Comparison of ENCODE assay signal across 1 cellular context in genomic region chr1:210291088-210291487, GRCh38.
TF ChIP-seq lines count a peak whose summit lies in the region.

No MANE protein-coding gene starts in this region.

TF ChIP-seq in HEK293, 187 proteins besides CTCF, POLR2A, EP300 and RAD21:
- TF ChIP-seq FEZF1 (tag by site-specific recombination; IDR thresholded peaks at IDR 0.05) (peak; percentile 66), ZNF692 (tag by site-specific recombination; IDR thresholded peaks at IDR 0.05) (0 out of 2 replicates have a peak, but pooled peaks have one; percentile 4), MZF1 (tag by site-specific recombination; IDR thresholded peaks at IDR 0.05; ENCODE audit: borderline replicate concordance) (no peak), ZNF133 (tag by site-specific recombination; IDR thresholded peaks at IDR 0.05) (no peak), ZFHX2 (tag by site-specific recombination; conservative IDR thresholded peaks at IDR 0.05) (peak; percentile 45), PRDM6 (tag by site-specific recombination; IDR thresholded peaks at IDR 0.05) (peak; percentile 26; the same call in 1 of the 2 replicates), ZNF280D (tag by site-specific recombination; IDR thresholded peaks at IDR 0.05) (no peak)
- TF ChIP-seq, protein P1, sequence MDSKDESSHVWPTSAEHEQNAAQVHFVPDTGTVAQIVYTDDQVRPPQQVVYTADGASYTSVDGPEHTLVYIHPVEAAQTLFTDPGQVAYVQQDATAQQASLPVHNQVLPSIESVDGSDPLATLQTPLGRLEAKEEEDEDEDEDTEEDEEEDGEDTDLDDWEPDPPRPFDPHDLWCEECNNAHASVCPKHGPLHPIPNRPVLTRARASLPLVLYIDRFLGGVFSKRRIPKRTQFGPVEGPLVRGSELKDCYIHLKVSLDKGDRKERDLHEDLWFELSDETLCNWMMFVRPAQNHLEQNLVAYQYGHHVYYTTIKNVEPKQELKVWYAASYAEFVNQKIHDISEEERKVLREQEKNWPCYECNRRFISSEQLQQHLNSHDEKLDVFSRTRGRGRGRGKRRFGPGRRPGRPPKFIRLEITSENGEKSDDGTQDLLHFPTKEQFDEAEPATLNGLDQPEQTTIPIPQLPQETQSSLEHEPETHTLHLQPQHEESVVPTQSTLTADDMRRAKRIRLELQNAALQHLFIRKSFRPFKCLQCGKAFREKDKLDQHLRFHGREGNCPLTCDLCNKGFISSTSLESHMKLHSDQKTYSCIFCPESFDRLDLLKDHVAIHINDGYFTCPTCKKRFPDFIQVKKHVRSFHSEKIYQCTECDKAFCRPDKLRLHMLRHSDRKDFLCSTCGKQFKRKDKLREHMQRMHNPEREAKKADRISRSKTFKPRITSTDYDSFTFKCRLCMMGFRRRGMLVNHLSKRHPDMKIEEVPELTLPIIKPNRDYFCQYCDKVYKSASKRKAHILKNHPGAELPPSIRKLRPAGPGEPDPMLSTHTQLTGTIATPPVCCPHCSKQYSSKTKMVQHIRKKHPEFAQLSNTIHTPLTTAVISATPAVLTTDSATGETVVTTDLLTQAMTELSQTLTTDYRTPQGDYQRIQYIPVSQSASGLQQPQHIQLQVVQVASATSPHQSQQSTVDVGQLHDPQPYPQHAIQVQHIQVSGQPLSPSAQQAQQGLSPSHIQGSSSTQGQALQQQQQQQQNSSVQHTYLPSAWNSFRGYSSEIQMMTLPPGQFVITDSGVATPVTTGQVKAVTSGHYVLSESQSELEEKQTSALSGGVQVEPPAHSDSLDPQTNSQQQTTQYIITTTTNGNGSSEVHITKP (tag by site-specific recombination; IDR thresholded peaks at IDR 0.05), result peak; percentile 86
- TF ChIP-seq, protein P2, sequence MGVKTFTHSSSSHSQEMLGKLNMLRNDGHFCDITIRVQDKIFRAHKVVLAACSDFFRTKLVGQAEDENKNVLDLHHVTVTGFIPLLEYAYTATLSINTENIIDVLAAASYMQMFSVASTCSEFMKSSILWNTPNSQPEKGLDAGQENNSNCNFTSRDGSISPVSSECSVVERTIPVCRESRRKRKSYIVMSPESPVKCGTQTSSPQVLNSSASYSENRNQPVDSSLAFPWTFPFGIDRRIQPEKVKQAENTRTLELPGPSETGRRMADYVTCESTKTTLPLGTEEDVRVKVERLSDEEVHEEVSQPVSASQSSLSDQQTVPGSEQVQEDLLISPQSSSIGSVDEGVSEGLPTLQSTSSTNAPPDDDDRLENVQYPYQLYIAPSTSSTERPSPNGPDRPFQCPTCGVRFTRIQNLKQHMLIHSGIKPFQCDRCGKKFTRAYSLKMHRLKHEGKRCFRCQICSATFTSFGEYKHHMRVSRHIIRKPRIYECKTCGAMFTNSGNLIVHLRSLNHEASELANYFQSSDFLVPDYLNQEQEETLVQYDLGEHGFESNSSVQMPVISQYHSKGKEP (tag by site-specific recombination; IDR thresholded peaks at IDR 0.05), result peak; percentile 80
- TF ChIP-seq, protein P3, sequence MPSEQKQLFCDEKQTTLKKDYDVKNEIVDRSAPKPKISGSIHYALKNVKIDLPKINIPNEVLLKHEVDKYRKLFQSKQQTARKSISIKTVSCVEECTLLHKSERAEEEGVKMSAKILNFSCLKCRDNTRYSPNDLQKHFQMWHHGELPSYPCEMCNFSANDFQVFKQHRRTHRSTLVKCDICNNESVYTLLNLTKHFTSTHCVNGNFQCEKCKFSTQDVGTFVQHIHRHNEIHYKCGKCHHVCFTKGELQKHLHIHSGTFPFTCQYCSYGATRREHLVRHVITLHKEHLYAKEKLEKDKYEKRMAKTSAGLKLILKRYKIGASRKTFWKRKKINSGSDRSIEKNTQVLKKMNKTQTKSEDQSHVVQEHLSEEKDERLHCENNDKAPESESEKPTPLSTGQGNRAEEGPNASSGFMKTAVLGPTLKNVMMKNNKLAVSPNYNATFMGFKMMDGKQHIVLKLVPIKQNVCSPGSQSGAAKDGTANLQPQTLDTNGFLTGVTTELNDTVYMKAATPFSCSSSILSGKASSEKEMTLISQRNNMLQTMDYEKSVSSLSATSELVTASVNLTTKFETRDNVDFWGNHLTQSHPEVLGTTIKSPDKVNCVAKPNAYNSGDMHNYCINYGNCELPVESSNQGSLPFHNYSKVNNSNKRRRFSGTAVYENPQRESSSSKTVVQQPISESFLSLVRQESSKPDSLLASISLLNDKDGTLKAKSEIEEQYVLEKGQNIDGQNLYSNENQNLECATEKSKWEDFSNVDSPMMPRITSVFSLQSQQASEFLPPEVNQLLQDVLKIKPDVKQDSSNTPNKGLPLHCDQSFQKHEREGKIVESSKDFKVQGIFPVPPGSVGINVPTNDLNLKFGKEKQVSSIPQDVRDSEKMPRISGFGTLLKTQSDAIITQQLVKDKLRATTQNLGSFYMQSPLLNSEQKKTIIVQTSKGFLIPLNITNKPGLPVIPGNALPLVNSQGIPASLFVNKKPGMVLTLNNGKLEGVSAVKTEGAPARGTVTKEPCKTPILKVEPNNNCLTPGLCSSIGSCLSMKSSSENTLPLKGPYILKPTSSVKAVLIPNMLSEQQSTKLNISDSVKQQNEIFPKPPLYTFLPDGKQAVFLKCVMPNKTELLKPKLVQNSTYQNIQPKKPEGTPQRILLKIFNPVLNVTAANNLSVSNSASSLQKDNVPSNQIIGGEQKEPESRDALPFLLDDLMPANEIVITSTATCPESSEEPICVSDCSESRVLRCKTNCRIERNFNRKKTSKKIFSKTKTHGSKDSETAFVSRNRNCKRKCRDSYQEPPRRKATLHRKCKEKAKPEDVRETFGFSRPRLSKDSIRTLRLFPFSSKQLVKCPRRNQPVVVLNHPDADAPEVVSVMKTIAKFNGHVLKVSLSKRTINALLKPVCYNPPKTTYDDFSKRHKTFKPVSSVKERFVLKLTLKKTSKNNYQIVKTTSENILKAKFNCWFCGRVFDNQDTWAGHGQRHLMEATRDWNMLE (tag by site-specific recombination; conservative IDR thresholded peaks at IDR 0.05; ENCODE audit: low read depth), result 0 out of 2 replicates have a peak, but pooled peaks have one; percentile 25
TF ChIP-seq in HEK293: peak in this region for 7.
